19 cellular contexts compared by ENCODE assay signal in the genomic region with DNA sequence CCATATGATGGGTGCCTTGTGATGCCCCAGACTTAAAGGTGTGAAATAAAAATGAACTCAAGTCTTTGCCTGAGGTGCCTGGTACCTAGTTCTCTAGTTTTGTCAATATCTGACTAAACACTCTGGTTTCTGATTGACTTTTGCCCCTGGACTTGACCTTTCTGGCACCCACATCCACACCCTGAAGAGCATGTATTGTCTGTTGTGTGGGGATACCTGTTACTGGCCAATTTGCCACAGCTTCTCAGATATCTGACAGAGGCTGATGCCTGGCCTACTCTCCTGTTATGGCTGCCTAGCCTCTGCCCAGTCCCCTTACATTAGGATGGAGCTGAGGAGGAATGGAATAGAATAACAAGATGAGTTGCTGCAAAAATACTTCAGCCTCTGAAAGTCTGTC. TPM values are rescaled to one million over a fixed set of nuclear protein-coding genes. Genes with fewer than 3 reads are reported as not detected.
DNase-seq lines count a peak whose midpoint lies in the region; ATAC-seq and TF ChIP-seq lines count a peak whose summit lies in the region.
"Had no signal": no experiment of that assay in that cellular context is flagged by ENCODE, and none has a peak within 500 bp of the region (broad histone marks: within the 10 kb centered on the region; RNA-seq: fewer than 3 reads in every experiment).

No MANE protein-coding gene starts in this region.

- no peaks in the 10 kb centered on the region; the same call in none of the 2 replicates for H3K27me3 Mint-ChIP-seq in WTC11 (ENCODE audit: low read depth)
- H3K27me3 Mint-ChIP-seq: IgD-negative memory B cell had no signal

- H3K36me3 Mint-ChIP-seq in WTC11 = no peaks in the 10 kb centered on the region

- ATAC-seq in GM18861 (IDR thresholded peaks at IDR 0.05; ENCODE audit: unreplicated experiment) (peak; percentile 31), HG02759 (IDR thresholded peaks at IDR 0.05; ENCODE audit: unreplicated experiment) (peak; percentile 40), WTC11 (no peak)
- ATAC-seq: body of pancreas, left lobe of liver had no signal

- POLR2A ChIA-PET in WTC11 (lab: Charles Lee) = no interaction called here

- DNase-seq in GM12865 (ENCODE audit: low read depth) (peak; percentile 78), WTC11 (ENCODE audit: low spot score) (no peak), NCI-H128 (lab: John Stamatoyannopoulos, UW; ENCODE audit: unreplicated experiment) (no peak), cerebellar cortex (ENCODE audit: low spot score) (no peak), activated gamma-delta T cell treated with Interleukin-2 at 50 U/mL for 16 hours (no peak), OCI-M1 (lab: John Stamatoyannopoulos, UW) (no peak)
- DNase-seq: activated CD4-positive, alpha-beta T cell treated with anti-CD3 and anti-CD28 coated beads, Interleukin-2, amount 50 U/mL, for 1 hour; activated gamma-delta T cell; body of pancreas; NCI-H1048; posterior cingulate gyrus; SIG-M5; stimulated activated CD4-positive, alpha-beta T cell treated with anti-CD3 and anti-CD28 coated beads, Interleukin-12 subunit alpha, Interleukin-12 subunit beta, amount 100 ng/mL, for 4 hours; testis had no signal

- H3K4me1 Mint-ChIP-seq in WTC11 = peaks cover 72% of the 10 kb centered on the region

- H3K9me3 Mint-ChIP-seq in WTC11 = peaks cover 21% of the 10 kb centered on the region

- no peak for TF ChIP-seq CTCF in GM12865 (IDR thresholded peaks at IDR 0.05; ENCODE audit: insufficient read depth, low read depth, low read length, missing control alignments)
- no peak for TF ChIP-seq CTCF in WTC11 (IDR thresholded peaks at IDR 0.05)

- peak overlapping the region; percentile 12; the same call in 1 of the 2 replicates for H3K27ac Mint-ChIP-seq in WTC11

- H3K4me3 ChIP-seq in GM12865 (ENCODE audit: low read depth, low read length) = peak overlapping the region; percentile 47
- H3K4me3 ChIP-seq: BLaER1 treated with 17β-estradiol and CSF1 and Interleukin-3, amounts not matched to agents 10 nM and 100 nM; body of pancreas; testis had no signal

- no peak overlapping the region for H3K4me3 Mint-ChIP-seq in WTC11
- H3K4me3 Mint-ChIP-seq: IgD-negative memory B cell had no signal

- CTCF ChIA-PET in WTC11 (lab: Charles Lee) = interaction anchor here (1.1 to 1.6 kb wide), 3 partner anchors 11 to 70 kb away, joined by 5 read pairs; no protein-coding TSS in a partner anchor

TF ChIP-seq in WTC11, 78 proteins besides CTCF, POLR2A, EP300 and RAD21:
- TF ChIP-seq IRF2 (CRISPR knock-in tag; IDR thresholded peaks at IDR 0.05; ENCODE audit: borderline replicate concordance, low read depth) (no peak), JUN (CRISPR knock-in tag; IDR thresholded peaks at IDR 0.05) (no peak)
- TF ChIP-seq, protein P1, sequence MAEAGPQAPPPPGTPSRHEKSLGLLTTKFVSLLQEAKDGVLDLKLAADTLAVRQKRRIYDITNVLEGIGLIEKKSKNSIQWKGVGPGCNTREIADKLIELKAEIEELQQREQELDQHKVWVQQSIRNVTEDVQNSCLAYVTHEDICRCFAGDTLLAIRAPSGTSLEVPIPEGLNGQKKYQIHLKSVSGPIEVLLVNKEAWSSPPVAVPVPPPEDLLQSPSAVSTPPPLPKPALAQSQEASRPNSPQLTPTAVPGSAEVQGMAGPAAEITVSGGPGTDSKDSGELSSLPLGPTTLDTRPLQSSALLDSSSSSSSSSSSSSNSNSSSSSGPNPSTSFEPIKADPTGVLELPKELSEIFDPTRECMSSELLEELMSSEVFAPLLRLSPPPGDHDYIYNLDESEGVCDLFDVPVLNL (CRISPR knock-in tag; IDR thresholded peaks at IDR 0.05; ENCODE audit: borderline replicate concordance, low read depth) = no peak
- TF ChIP-seq, protein P2, sequence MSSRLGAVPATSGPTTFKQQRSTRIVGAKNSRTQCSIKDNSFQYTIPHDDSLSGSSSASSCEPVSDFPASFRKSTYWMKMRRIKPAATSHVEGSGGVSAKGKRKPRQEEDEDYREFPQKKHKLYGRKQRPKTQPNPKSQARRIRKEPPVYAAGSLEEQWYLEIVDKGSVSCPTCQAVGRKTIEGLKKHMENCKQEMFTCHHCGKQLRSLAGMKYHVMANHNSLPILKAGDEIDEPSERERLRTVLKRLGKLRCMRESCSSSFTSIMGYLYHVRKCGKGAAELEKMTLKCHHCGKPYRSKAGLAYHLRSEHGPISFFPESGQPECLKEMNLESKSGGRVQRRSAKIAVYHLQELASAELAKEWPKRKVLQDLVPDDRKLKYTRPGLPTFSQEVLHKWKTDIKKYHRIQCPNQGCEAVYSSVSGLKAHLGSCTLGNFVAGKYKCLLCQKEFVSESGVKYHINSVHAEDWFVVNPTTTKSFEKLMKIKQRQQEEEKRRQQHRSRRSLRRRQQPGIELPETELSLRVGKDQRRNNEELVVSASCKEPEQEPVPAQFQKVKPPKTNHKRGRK (CRISPR knock-in tag; IDR thresholded peaks at IDR 0.05; ENCODE audit: borderline replicate concordance) = no peak

RNA-seq across cellular contexts. Expression of a gene that starts 3.6 kb away (rescaled TPM):
- total RNA-seq in WTC11 (2021) = 10.5 to 12.3 TPM (median 11.6 TPM) in 3 replicates
